Comparison of ENCODE assay signal across 14 cellular contexts in the genomic region with DNA sequence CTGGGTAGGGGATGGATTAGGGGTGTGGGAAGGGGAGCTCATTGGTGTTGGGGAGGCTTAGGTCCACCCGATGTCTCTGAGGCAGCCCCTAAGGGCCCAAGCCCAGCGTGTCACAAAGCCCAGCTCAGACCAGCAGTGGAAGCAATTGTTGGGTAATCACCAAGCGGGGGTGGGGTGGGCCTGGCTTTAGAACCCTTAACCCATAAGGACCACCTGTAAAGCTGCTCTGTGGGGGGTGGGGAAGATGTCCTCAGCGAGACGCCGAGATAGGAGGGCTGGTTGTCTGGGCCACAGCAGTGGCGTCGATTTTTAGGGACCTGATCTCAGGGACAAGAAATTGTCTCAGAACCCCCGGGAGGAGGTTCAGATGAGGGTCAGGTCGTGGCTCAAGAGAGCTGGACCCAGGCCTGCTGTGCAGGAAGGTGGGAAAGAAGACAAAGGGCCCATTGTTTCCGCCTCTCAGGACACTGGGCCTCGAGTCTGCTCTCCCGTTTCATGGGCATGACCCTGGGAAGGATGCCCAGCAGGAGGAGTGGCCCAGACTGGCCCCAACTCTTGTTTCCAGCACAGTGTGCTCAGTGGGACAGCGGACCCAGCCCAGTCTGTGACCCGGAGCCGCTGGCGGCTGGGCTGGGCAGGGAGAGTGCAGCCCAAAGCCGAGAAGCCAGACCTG. TPM values are rescaled to one million over a fixed set of nuclear protein-coding genes. Genes with fewer than 3 reads are reported as not detected.
DNase-seq lines count a peak whose midpoint lies in the region; ATAC-seq and TF ChIP-seq lines count a peak whose summit lies in the region.
"Had no signal": no experiment of that assay in that cellular context is flagged by ENCODE, and none has a peak within 500 bp of the region (broad histone marks: within the 10 kb centered on the region; RNA-seq: fewer than 3 reads in every experiment).

No MANE protein-coding gene starts in this region.

- H3K36me3 Mint-ChIP-seq in neural crest cell (ENCODE audit: low read depth), result peaks cover 14% of the 10 kb centered on the region

- H3K4me1 ChIP-seq in right atrium auricular region, result peaks cover 0 to 31% of the 10 kb centered on the region in 2 donors
- H3K4me1 ChIP-seq in foreskin keratinocyte, result peaks cover 5% of the 10 kb centered on the region

- no peaks in the 10 kb centered on the region for H3K9me3 ChIP-seq in right atrium auricular region

- no peak overlapping the region for H3K4me3 ChIP-seq in right atrium auricular region
- H3K4me3 ChIP-seq: skin epidermis had no signal

- peak overlapping the region; percentile 50 for H3K27ac Mint-ChIP-seq in neural crest cell (ENCODE audit: unreplicated experiment)
- H3K27ac Mint-ChIP-seq: activated naive CD8-positive, alpha-beta T cell treated with anti-CD3 and anti-CD28 coated beads, Interleukin-2, amount 10 ng/mL, durations not matched to agents 7 days and 5 days had no signal

- ATAC-seq in Right ventricle myocardium inferior (peak; percentile 75), foreskin keratinocyte (no peak)

- peaks cover 2% of the 10 kb centered on the region for H3K27me3 Mint-ChIP-seq in neural crest cell (ENCODE audit: low read depth)
- H3K27me3 Mint-ChIP-seq: activated naive CD8-positive, alpha-beta T cell treated with anti-CD3 and anti-CD28 coated beads, Interleukin-2, amount 10 ng/mL, durations not matched to agents 7 days and 5 days had no signal

- DNase-seq in Right ventricle myocardium inferior (ENCODE audit: missing footprints) (no peak), right atrium auricular region (ENCODE audit: low spot score) (no peak), head of caudate nucleus (peak; percentile 38 to 89 (median 75)), neural crest cell (ENCODE audit: low read depth, low spot score) (no peak), HPDE6-E6E7 (ENCODE audit: extremely low spot score) (no peak), foreskin keratinocyte (no peak), GDM1 (lab: John Stamatoyannopoulos, UW) (no peak)
- DNase-seq in stimulated activated CD4-positive, alpha-beta T cell treated with anti-CD3 and anti-CD28 coated beads, Interleukin-4, amount 100 ng/mL, for 1 hour, result no peak
- DNase-seq: activated naive CD8-positive, alpha-beta T cell treated with anti-CD3 and anti-CD28 coated beads, Interleukin-2, amount 10 ng/mL, durations not matched to agents 7 days and 5 days; glutamatergic neuron; NCI-H2171 treated with DMSO at 0.1 percent for 48 hours; T-helper 9 cell had no signal

- no peak for TF ChIP-seq CTCF in right atrium auricular region (IDR thresholded peaks at IDR 0.05)
- no peak for TF ChIP-seq CTCF in neural crest cell (conservative IDR thresholded peaks at IDR 0.05)
- no peak for TF ChIP-seq CTCF in foreskin keratinocyte (conservative IDR thresholded peaks at IDR 0.05)

- peaks cover 15% of the 10 kb centered on the region for H3K36me3 ChIP-seq in right atrium auricular region

- H3K27me3 ChIP-seq in right atrium auricular region (no peaks in the 10 kb centered on the region), foreskin keratinocyte (no peaks in the 10 kb centered on the region)

- intact Hi-C loops in Right ventricle myocardium inferior (cut with DNase I), result no loop called here
- intact Hi-C loops in head of caudate nucleus (cut with DNase I), result no loop called here

- H3K27ac ChIP-seq in right atrium auricular region (no peak overlapping the region), foreskin keratinocyte (no peak overlapping the region)

- no peaks in the 10 kb centered on the region for H3K9me3 Mint-ChIP-seq in neural crest cell
- H3K9me3 Mint-ChIP-seq: activated naive CD8-positive, alpha-beta T cell treated with anti-CD3 and anti-CD28 coated beads, Interleukin-2, amount 10 ng/mL, durations not matched to agents 7 days and 5 days had no signal

- H3K4me3 Mint-ChIP-seq in neural crest cell, result peak overlapping the region; percentile 79
- H3K4me3 Mint-ChIP-seq: activated naive CD8-positive, alpha-beta T cell treated with anti-CD3 and anti-CD28 coated beads, Interleukin-2, amount 10 ng/mL, durations not matched to agents 7 days and 5 days had no signal

- peaks cover 34% of the 10 kb centered on the region for H3K4me1 Mint-ChIP-seq in neural crest cell

RNA-seq across cellular contexts. Expression of gene ST6GALNAC2, which starts 15.9 kb away (rescaled TPM):
- total RNA-seq in Right ventricle myocardium inferior (5.7 TPM), right atrium auricular region (1 to 10 TPM; 4.5 to 6.4 TPM), neural crest cell (4.5 and 5.1 TPM in 2 replicates), foreskin keratinocyte (23.4 and 38.5 TPM in 2 replicates)
- 21.4 and 31.8 TPM in 2 replicates for polyA plus RNA-seq in foreskin keratinocyte
- total RNA-seq: OCI-LY7 had no signal

RNA-seq across cellular contexts. Expression of gene PRCD, which starts 29.9 kb away (rescaled TPM):
- total RNA-seq in Right ventricle myocardium inferior (3.4 TPM), right atrium auricular region (1 to 10 TPM; 2.1 to 3.5 TPM), neural crest cell (0.41 and 0.75 TPM in 2 replicates), foreskin keratinocyte (0.63 and 0.88 TPM in 2 replicates)
- polyA plus RNA-seq in foreskin keratinocyte, result 0.93 and 0.99 TPM in 2 replicates

RNA-seq across cellular contexts. Expression of gene CYGB, which starts 32.2 kb away (rescaled TPM):
- total RNA-seq in Right ventricle myocardium inferior, result 38.2 TPM
- total RNA-seq in right atrium auricular region, result 10 to 100 TPM; 23.0 to 48.7 TPM
- 8.6 and 8.7 TPM in 2 replicates for total RNA-seq in neural crest cell
- total RNA-seq in foreskin keratinocyte, result 10.2 and 17.8 TPM in 2 replicates
- polyA plus RNA-seq in foreskin keratinocyte, result 15.0 and 24.3 TPM in 2 replicates

Comparison
In these comparisons a context has a peak if more than half of its experiments do, and no peak if none do; other contexts are left out.
1. DNase-seq: peak in head of caudate nucleus (42 of 42); none in Right ventricle myocardium inferior (single experiment), right atrium auricular region (single experiment), neural crest cell (single experiment), stimulated activated CD4-positive, alpha-beta T cell treated with anti-CD3 and anti-CD28 coated beads, Interleukin-4, amount 100 ng/mL, for 1 hour (single experiment), HPDE6-E6E7 (single experiment), foreskin keratinocyte (0 of 2) and GDM1 (single experiment).